Comparison of ENCODE assay signal across 19 cellular contexts in the genomic region with DNA sequence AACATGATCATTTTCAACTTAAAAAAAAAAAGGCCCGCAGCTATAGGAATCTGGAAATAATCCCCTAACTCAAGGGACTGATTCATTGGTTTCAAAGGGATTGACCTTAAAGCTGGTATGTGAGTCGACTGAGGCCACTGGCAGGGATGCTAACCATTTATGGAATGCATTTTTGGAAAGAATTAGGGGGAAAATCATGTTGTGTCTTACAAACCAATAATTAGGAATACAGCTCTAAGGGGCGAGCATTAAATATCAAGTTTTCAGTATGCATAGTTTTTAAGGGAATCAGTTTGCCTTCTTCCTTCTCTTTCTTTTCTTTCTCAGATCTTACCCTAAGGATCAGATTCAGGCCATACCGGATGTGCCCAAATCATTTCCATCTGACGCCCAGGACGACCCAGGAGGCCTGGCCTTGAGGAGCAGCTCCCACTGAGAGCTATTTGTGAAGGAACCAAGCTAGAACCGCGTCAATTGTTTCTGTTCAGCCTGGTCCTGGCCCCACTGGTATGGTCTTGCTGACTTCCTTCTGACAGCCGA. TPM values are rescaled to one million over a fixed set of nuclear protein-coding genes. Genes with fewer than 3 reads are reported as not detected.
DNase-seq lines count a peak whose midpoint lies in the region; ATAC-seq, FAIRE-seq and TF ChIP-seq lines count a peak whose summit lies in the region.
"Had no signal": no experiment of that assay in that cellular context is flagged by ENCODE, and none has a peak within 500 bp of the region (broad histone marks: within the 10 kb centered on the region; RNA-seq: fewer than 3 reads in every experiment).

No MANE protein-coding gene starts in this region.

- H3K4me3 Mint-ChIP-seq in astrocyte (ENCODE audit: unreplicated experiment) = no peak overlapping the region
- H3K4me3 Mint-ChIP-seq: activated naive CD8-positive, alpha-beta T cell treated with anti-CD3 and anti-CD28 coated beads, Interleukin-2, amount 50 U/mL, for 24 hours; CD4-positive, CD25-positive, alpha-beta regulatory T cell; immature natural killer cell; nephron progenitor cell had no signal

- peak overlapping the region; percentile 50 for H3K27ac Mint-ChIP-seq in astrocyte (ENCODE audit: unreplicated experiment)
- H3K27ac Mint-ChIP-seq: activated naive CD8-positive, alpha-beta T cell treated with anti-CD3 and anti-CD28 coated beads, Interleukin-2, amount 50 U/mL, for 24 hours; CD4-positive, CD25-positive, alpha-beta regulatory T cell; immature natural killer cell; nephron progenitor cell had no signal

- FAIRE-seq in astrocyte (lab: Jason Lieb, UNC) = no peak
- FAIRE-seq: H1 had no signal

- ATAC-seq in left ventricle myocardium superior (peak; percentile 63), GM19452 (IDR thresholded peaks at IDR 0.05; ENCODE audit: unreplicated experiment) (no peak), HG03175 (IDR thresholded peaks at IDR 0.05; ENCODE audit: unreplicated experiment) (no peak), GM18873 (IDR thresholded peaks at IDR 0.05; ENCODE audit: low FRiP score, unreplicated experiment) (no peak)
- ATAC-seq: activated naive CD8-positive, alpha-beta T cell treated with anti-CD3 and anti-CD28 coated beads, Interleukin-2, amount 50 U/mL, for 24 hours had no signal

- H3K79me2 ChIP-seq in astrocyte (ENCODE audit: insufficient read depth, low read length) = no peaks in the 10 kb centered on the region

- no peak for TF ChIP-seq CTCF in astrocyte (IDR thresholded peaks at IDR 0.05; ENCODE audit: insufficient read depth, low read depth, low read length)

- H2AFZ ChIP-seq in astrocyte (ENCODE audit: low read depth, low read length) = peak overlapping the region; percentile 44

- DNase-seq in GM03348 (ENCODE audit: low spot score) (peak; percentile 78), astrocyte (ENCODE audit: low read depth) (peak; percentile 52), left ventricle myocardium superior (peak; percentile 39), stromal cell of bone marrow (ENCODE audit: low read depth) (peak; percentile 76), HEK293T (ENCODE audit: extremely low spot score) (no peak)
- DNase-seq: activated CD4-positive, CD25-positive, alpha-beta regulatory T cell; activated naive CD8-positive, alpha-beta T cell treated with anti-CD3 and anti-CD28 coated beads, Interleukin-2, amount 50 U/mL, for 24 hours; activated T-cell treated with anti-CD3 and anti-CD28 coated beads for 4 hours; CD4-positive, CD25-positive, alpha-beta regulatory T cell; immature natural killer cell; NCI-H1105 treated with DMSO at 0.1 percent for 48 hours; NCI-H510A treated with DMSO at 0.1 percent for 48 hours; nephron progenitor cell; SIG-M5; stimulated activated CD4-positive, alpha-beta T cell treated with anti-CD3 and anti-CD28 coated beads, Interleukin-15, amount 100 ng/mL, for 24 hours had no signal

- H4K20me1 ChIP-seq in astrocyte (ENCODE audit: insufficient read depth, low read length) = no peaks in the 10 kb centered on the region

- H3K4me1 Mint-ChIP-seq in astrocyte (ENCODE audit: low read depth, unreplicated experiment) = peaks cover 60% of the 10 kb centered on the region
- H3K4me1 Mint-ChIP-seq: CD4-positive, CD25-positive, alpha-beta regulatory T cell; immature natural killer cell had no signal

- CTCF ChIA-PET in HEK293T (lab: Yijun Ruan, JAX) = interaction anchor here (0.8 to 1.4 kb wide), 5 partner anchors 16 to 88 kb away, joined by 3 to 7 read pairs (median 3); no protein-coding TSS in a partner anchor

- H3K4me1 ChIP-seq in astrocyte (ENCODE audit: insufficient read depth, low read length) = peaks cover 50% of the 10 kb centered on the region

- H3K4me3 ChIP-seq in astrocyte (ENCODE audit: insufficient read depth, low read depth, low read length) = no peak overlapping the region

- H3K9me3 Mint-ChIP-seq in astrocyte (ENCODE audit: unreplicated experiment) = no peaks in the 10 kb centered on the region
- H3K9me3 Mint-ChIP-seq: activated naive CD8-positive, alpha-beta T cell treated with anti-CD3 and anti-CD28 coated beads, Interleukin-2, amount 50 U/mL, for 24 hours; CD4-positive, CD25-positive, alpha-beta regulatory T cell; immature natural killer cell; nephron progenitor cell had no signal

- peak overlapping the region; percentile 19 for H3K9ac ChIP-seq in astrocyte (ENCODE audit: low read length)

- POLR2A ChIA-PET in HEK293T (lab: Yijun Ruan, JAX) = no interaction called here

- no peaks in the 10 kb centered on the region for H3K36me3 ChIP-seq in astrocyte (ENCODE audit: insufficient read depth, low read length)

- intact Hi-C loops in left ventricle myocardium superior (cut with micrococcal nuclease) = no loop called here

- peak overlapping the region; percentile 36 for H3K4me2 ChIP-seq in astrocyte (ENCODE audit: low read length)

- no peaks in the 10 kb centered on the region for H3K27me3 ChIP-seq in astrocyte (ENCODE audit: insufficient read depth, low read length)

- H3K27ac ChIP-seq in astrocyte (ENCODE audit: low read depth, low read length) = peak overlapping the region; percentile 47

- no peaks in the 10 kb centered on the region for H3K9me3 ChIP-seq in astrocyte (ENCODE audit: insufficient read depth, low read depth, low read length)

- peaks cover 2% of the 10 kb centered on the region for H3K36me3 Mint-ChIP-seq in astrocyte (ENCODE audit: low read depth, unreplicated experiment)
- H3K36me3 Mint-ChIP-seq: CD4-positive, CD25-positive, alpha-beta regulatory T cell had no signal

- H3K27me3 Mint-ChIP-seq in astrocyte (ENCODE audit: low read depth, unreplicated experiment) = no peaks in the 10 kb centered on the region

TF ChIP-seq in HEK293T, 16 proteins besides CTCF, POLR2A, EP300 and RAD21:
- no peak for TF ChIP-seq FOXM1 (IDR thresholded peaks at IDR 0.05; ENCODE audit: borderline replicate concordance)
- no peak for TF ChIP-seq FOXA1 (IDR thresholded peaks at IDR 0.05)
- no peak for TF ChIP-seq ARNT (IDR thresholded peaks at IDR 0.05)
- no peak for TF ChIP-seq ZNF384 (IDR thresholded peaks at IDR 0.05)
- no peak for TF ChIP-seq BHLHE40 (IDR thresholded peaks at IDR 0.05; ENCODE audit: borderline replicate concordance)
- no peak for TF ChIP-seq SP1 (IDR thresholded peaks at IDR 0.05)
- TF ChIP-seq L3MBTL2 (conservative IDR thresholded peaks at IDR 0.05) = no peak
- no peak for TF ChIP-seq CTBP1 (IDR thresholded peaks at IDR 0.05; ENCODE audit: borderline replicate concordance)
- no peak for TF ChIP-seq ELF4 (IDR thresholded peaks at IDR 0.05)
- TF ChIP-seq, protein P1, sequence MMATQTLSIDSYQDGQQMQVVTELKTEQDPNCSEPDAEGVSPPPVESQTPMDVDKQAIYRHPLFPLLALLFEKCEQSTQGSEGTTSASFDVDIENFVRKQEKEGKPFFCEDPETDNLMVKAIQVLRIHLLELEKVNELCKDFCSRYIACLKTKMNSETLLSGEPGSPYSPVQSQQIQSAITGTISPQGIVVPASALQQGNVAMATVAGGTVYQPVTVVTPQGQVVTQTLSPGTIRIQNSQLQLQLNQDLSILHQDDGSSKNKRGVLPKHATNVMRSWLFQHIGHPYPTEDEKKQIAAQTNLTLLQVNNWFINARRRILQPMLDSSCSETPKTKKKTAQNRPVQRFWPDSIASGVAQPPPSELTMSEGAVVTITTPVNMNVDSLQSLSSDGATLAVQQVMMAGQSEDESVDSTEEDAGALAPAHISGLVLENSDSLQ (IDR thresholded peaks at IDR 0.05) = no peak
- TF ChIP-seq LEF1 (IDR thresholded peaks at IDR 0.05; ENCODE audit: borderline replicate concordance) = no peak
- TF ChIP-seq SUZ12 (IDR thresholded peaks at IDR 0.05) = no peak
- no peak for TF ChIP-seq TARDBP (IDR thresholded peaks at IDR 0.05)

RNA-seq across cellular contexts. Expression of a gene that starts 48.7 kb away (rescaled TPM):
- total RNA-seq in astrocyte (37.3 and 37.4 TPM in 2 replicates), left ventricle myocardium superior (15.2 TPM)
